Comparison of ENCODE assay signal across 9 cellular contexts in the genomic region with DNA sequence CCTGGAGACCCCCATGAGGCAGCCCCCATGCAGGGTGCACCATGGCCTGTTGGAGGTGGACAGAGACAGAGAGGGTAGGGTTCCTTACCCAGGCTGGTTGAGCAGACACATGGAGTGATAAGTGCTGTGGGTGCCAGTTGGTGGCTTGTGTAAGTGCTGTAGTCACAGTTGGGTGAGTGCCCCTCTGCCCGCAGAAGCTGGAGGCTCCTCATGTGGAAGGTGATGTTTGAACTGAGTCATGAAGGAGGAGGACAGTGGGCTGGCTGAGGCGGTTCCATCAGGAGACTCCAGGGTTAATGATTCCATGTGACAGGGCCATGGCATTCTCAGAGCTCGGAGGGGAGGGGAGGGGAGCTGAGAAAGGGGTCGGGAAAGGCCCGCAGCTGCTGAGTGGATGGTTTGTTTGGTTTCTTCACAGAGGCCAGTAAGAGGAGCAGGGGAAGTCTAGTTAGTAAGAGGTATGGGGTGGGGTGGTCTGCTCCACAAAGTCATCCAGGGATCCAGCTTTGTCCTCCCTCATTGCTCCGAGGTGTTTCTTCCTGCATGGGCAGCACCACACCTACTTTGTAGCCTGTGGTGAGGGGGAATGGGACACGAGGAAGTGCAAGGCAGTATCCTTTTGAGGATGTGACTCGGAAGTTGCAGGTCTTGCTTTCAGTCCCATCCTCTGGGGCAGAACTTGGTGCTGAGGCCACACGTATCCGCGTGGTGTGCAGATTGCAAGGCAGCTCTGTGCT. TPM values are rescaled to one million over a fixed set of nuclear protein-coding genes. Genes with fewer than 3 reads are reported as not detected.
DNase-seq lines count a peak whose midpoint lies in the region; ATAC-seq lines count a peak whose summit lies in the region.
"Had no signal": no experiment of that assay in that cellular context is flagged by ENCODE, and none has a peak within 500 bp of the region (broad histone marks: within the 10 kb centered on the region; RNA-seq: fewer than 3 reads in every experiment).

No MANE protein-coding gene starts in this region.

- H2AK5ac ChIP-seq in trophoblast cell (ENCODE audit: low read length): no peak overlapping the region

- no peak overlapping the region for H2BK5ac ChIP-seq in trophoblast cell (ENCODE audit: low read depth, low read length, poor library complexity)

- H4K91ac ChIP-seq in trophoblast cell (ENCODE audit: low read depth, low read length): no peak overlapping the region

- no peak overlapping the region for H3K27ac ChIP-seq in trophoblast cell (ENCODE audit: low read depth, low read length)

- no peak overlapping the region for H2AFZ ChIP-seq in trophoblast cell (ENCODE audit: insufficient read depth, low read length, poor library complexity)

- H3K4ac ChIP-seq in trophoblast cell (ENCODE audit: low read depth, low read length): no peak overlapping the region

- H3K27me3 ChIP-seq in NT2/D1 (ENCODE audit: insufficient read depth, insufficient read length): no peaks in the 10 kb centered on the region
- no peaks in the 10 kb centered on the region for H3K27me3 ChIP-seq in trophoblast cell (ENCODE audit: insufficient read depth, low read length)

- peak overlapping the region; percentile 38 for H3K9ac ChIP-seq in NT2/D1 (ENCODE audit: insufficient read length, low read depth)
- no peak overlapping the region for H3K9ac ChIP-seq in trophoblast cell (ENCODE audit: low read length)

- no peak overlapping the region for H4K12ac ChIP-seq in trophoblast cell (ENCODE audit: low read depth, low read length)

- DNase-seq in EH (ENCODE audit: low read depth) (peak; percentile 32), NT2/D1 (ENCODE audit: low read depth, low spot score) (no peak), glomerular visceral epithelial cell (ENCODE audit: extremely low spot score) (peak; percentile 96), trophoblast cell (peak; percentile 21 to 53), NCI-H1436 treated with DMSO at 0.1 percent for 48 hours (lab: John Stamatoyannopoulos, UW) (no peak), NCI-H1105 (lab: John Stamatoyannopoulos, UW) (no peak), NCI-H1092 (lab: John Stamatoyannopoulos, UW) (no peak)
- DNase-seq: NK-92 treated with Interleukin-12 subunit alpha and Interleukin-12 subunit beta, amount 100 ng/mL, for 24 hours had no signal

- no peak overlapping the region for H3K4me2 ChIP-seq in trophoblast cell (ENCODE audit: low read length)

- no peak for ATAC-seq in GM21367 (IDR thresholded peaks at IDR 0.05; ENCODE audit: unreplicated experiment)

- no peaks in the 10 kb centered on the region for H3K9me3 ChIP-seq in NT2/D1 (ENCODE audit: insufficient read depth, low read length)
- H3K9me3 ChIP-seq in trophoblast cell (ENCODE audit: insufficient read depth, low read depth, low read length): peaks cover 2% of the 10 kb centered on the region

- H3K14ac ChIP-seq in trophoblast cell (ENCODE audit: low read length): no peak overlapping the region

- no peak overlapping the region for H4K8ac ChIP-seq in trophoblast cell (ENCODE audit: low read depth, low read length)

- no peak overlapping the region for H2BK120ac ChIP-seq in trophoblast cell (ENCODE audit: insufficient read depth, low read length, poor library complexity)

- peaks cover 2% of the 10 kb centered on the region for H3K79me2 ChIP-seq in trophoblast cell (ENCODE audit: control insufficient read depth, insufficient read depth, low read length, poor library complexity)

- H3K4me1 ChIP-seq in NT2/D1 (ENCODE audit: insufficient read depth, insufficient read length): peaks cover 5% of the 10 kb centered on the region
- peaks cover 6 to 16% of the 10 kb centered on the region in 2 experiments for H3K4me1 ChIP-seq in trophoblast cell (ENCODE audit: control insufficient read depth in 1 of 2, insufficient read depth in 2 of 2, low read length in 2 of 2)

- WGBS in trophoblast cell (ENCODE audit: extremely low coverage, insufficient coverage, insufficient read length): no CpG with 5 or more reads among the region's 11 CpGs

- no peaks in the 10 kb centered on the region for H3K79me1 ChIP-seq in trophoblast cell (ENCODE audit: low read length)

- no peak overlapping the region for H3K23ac ChIP-seq in trophoblast cell (ENCODE audit: low read length)

- H3K36me3 ChIP-seq in NT2/D1 (ENCODE audit: insufficient read depth, insufficient read length, low read length) (peaks cover 26% of the 10 kb centered on the region), trophoblast cell (ENCODE audit: control insufficient read depth in 1 of 2, insufficient read depth in 2 of 2, low read length in 2 of 2) (no peaks in the 10 kb centered on the region)

- H3K18ac ChIP-seq in trophoblast cell (ENCODE audit: low read length): no peak overlapping the region

- H3K4me3 ChIP-seq in NT2/D1 (ENCODE audit: insufficient read length, low read depth) (no peak overlapping the region), trophoblast cell (ENCODE audit: low read depth, low read length) (no peak overlapping the region)

- no peak overlapping the region for H2BK12ac ChIP-seq in trophoblast cell (ENCODE audit: low read length)

RNA-seq across cellular contexts. Expression of a gene that starts 13.6 kb away (rescaled TPM):
- polyA plus RNA-seq in trophoblast cell (2013): 43.9 and 45.4 TPM in 2 replicates

Comparison
In these comparisons a context has a peak if more than half of its experiments do, and no peak if none do; other contexts are left out.
1. DNase-seq: peak in EH (single experiment), glomerular visceral epithelial cell (single experiment) and trophoblast cell (2 of 2); none in NT2/D1 (single experiment), NCI-H1436 treated with DMSO at 0.1 percent for 48 hours (single experiment), NCI-H1105 (single experiment) and NCI-H1092 (single experiment).